18 cellular contexts compared by ENCODE assay signal in genomic region chr10:7866191-7866590, GRCh38. TPM values are rescaled to one million over a fixed set of nuclear protein-coding genes. Genes with fewer than 3 reads are reported as not detected.
DNase-seq lines count a peak whose midpoint lies in the region; ATAC-seq, FAIRE-seq and TF ChIP-seq lines count a peak whose summit lies in the region.
"Had no signal": no experiment of that assay in that cellular context is flagged by ENCODE, and none has a peak within 500 bp of the region (broad histone marks: within the 10 kb centered on the region; RNA-seq: fewer than 3 reads in every experiment).

No MANE protein-coding gene starts in this region.

- no peak overlapping the region for H3K4me3 ChIP-seq in astrocyte (ENCODE audit: insufficient read depth, low read depth, low read length)
- H3K4me3 ChIP-seq in mesodermal cell (ENCODE audit: extremely low read depth, insufficient read depth, low read length, poor library complexity, severe bottlenecking), result no peak overlapping the region
- no peak overlapping the region for H3K4me3 ChIP-seq in stomach
- no peak overlapping the region for H3K4me3 ChIP-seq in thyroid gland (replicated peaks in 1 of 3)
- H3K4me3 ChIP-seq: HAP-1 had no signal

- DNase-seq in activated naive CD8-positive, alpha-beta T cell treated with anti-CD3 and anti-CD28 coated beads for 36 hours, result no peak
- DNase-seq in astrocyte (ENCODE audit: low read depth) (peak; percentile 59), stomach (no peak), OCI-M2 (lab: John Stamatoyannopoulos, UW; ENCODE audit: unreplicated experiment) (no peak), thyroid gland (no peak)
- no peak for DNase-seq in stimulated activated naive CD8-positive, alpha-beta T cell treated with anti-CD3 and anti-CD28 coated beads, Interleukin-15, Interleukin-2, amounts not matched to agents 100 U/mL and 50 U/mL, for 24 hours
- DNase-seq: CD8-positive, alpha-beta memory T cell; DMS79 treated with DMSO at 0.1 percent for 48 hours; GDM1 had no signal

- no peak for FAIRE-seq in astrocyte (lab: Jason Lieb, UNC)
- FAIRE-seq: GM12892, GM19239, H1 had no signal

- no peak for TF ChIP-seq EP300 in stomach (IDR thresholded peaks at IDR 0.05)

- H3K27ac Mint-ChIP-seq in activated naive CD8-positive, alpha-beta T cell, result peak overlapping the region; percentile 1
- no peak overlapping the region for H3K27ac Mint-ChIP-seq in activated naive CD8-positive, alpha-beta T cell treated with anti-CD3 and anti-CD28 coated beads for 36 hours
- H3K27ac Mint-ChIP-seq in astrocyte (ENCODE audit: unreplicated experiment), result peak overlapping the region; percentile 41
- H3K27ac Mint-ChIP-seq: IgD-negative memory B cell had no signal

- no peak overlapping the region for H2AFZ ChIP-seq in astrocyte (ENCODE audit: low read depth, low read length)

- TF ChIP-seq POLR2A in stomach (IDR thresholded peaks at IDR 0.05) (no peak), thyroid gland (IDR thresholded peaks at IDR 0.05) (no peak)

- H3K27me3 ChIP-seq in astrocyte (ENCODE audit: insufficient read depth, low read length) (no peaks in the 10 kb centered on the region), stomach (no peaks in the 10 kb centered on the region), thyroid gland (no peaks in the 10 kb centered on the region)

- H3K36me3 ChIP-seq in astrocyte (ENCODE audit: insufficient read depth, low read length), result no peaks in the 10 kb centered on the region
- H3K36me3 ChIP-seq in mesodermal cell (ENCODE audit: control insufficient read depth, insufficient read depth, low read length), result peaks cover 5% of the 10 kb centered on the region
- H3K36me3 ChIP-seq in stomach, result peaks cover 0 to 3% (median 0%) of the 10 kb centered on the region in 4 donors
- H3K36me3 ChIP-seq in thyroid gland, result no peaks in the 10 kb centered on the region
- H3K36me3 ChIP-seq: HAP-1 had no signal

- no peak for TF ChIP-seq CTCF in astrocyte (IDR thresholded peaks at IDR 0.05; ENCODE audit: insufficient read depth, low read depth, low read length)
- no peak for TF ChIP-seq CTCF in stomach (IDR thresholded peaks at IDR 0.05)
- TF ChIP-seq CTCF in thyroid gland (IDR thresholded peaks at IDR 0.05), result no peak

- WGBS in mesodermal cell (ENCODE audit: insufficient coverage in 2 of 2), 2 experiments, result 69 to 86% methylated on average over 6 to 7 of the region's 8 CpGs
- 85 to 97% (median 96%) methylated on average over 8 of the region's 8 CpGs for WGBS in stomach, 5 donors
- WGBS in thyroid gland, 2 donors, result 81 to 83% methylated on average over 8 of the region's 8 CpGs

- H3K4me1 ChIP-seq in astrocyte (ENCODE audit: insufficient read depth, low read length) (no peaks in the 10 kb centered on the region), mesodermal cell (ENCODE audit: control insufficient read depth, insufficient read depth, low read length, poor library complexity, severe bottlenecking) (peaks cover 6% of the 10 kb centered on the region), stomach (no peaks in the 10 kb centered on the region), thyroid gland (no peaks in the 10 kb centered on the region)
- H3K4me1 ChIP-seq: HAP-1 had no signal

- ATAC-seq in stimulated activated naive CD8-positive, alpha-beta T cell treated with anti-CD3 and anti-CD28 coated beads, Interleukin-15, Interleukin-2, amounts not matched to agents 100 U/mL and 50 U/mL, for 24 hours, result no peak

- no peak overlapping the region for H3K4me2 ChIP-seq in astrocyte (ENCODE audit: low read length)

- peaks cover 9% of the 10 kb centered on the region for H3K79me2 ChIP-seq in astrocyte (ENCODE audit: insufficient read depth, low read length)

- no peaks in the 10 kb centered on the region for H3K9me3 ChIP-seq in astrocyte (ENCODE audit: insufficient read depth, low read depth, low read length)
- H3K9me3 ChIP-seq in mesodermal cell (ENCODE audit: control insufficient read depth, low read length), result peaks cover 26% of the 10 kb centered on the region
- peaks cover 0 to 18% (median 10%) of the 10 kb centered on the region in 4 donors for H3K9me3 ChIP-seq in stomach
- no peaks in the 10 kb centered on the region for H3K9me3 ChIP-seq in thyroid gland

- peaks cover 28% of the 10 kb centered on the region for H3K4me1 Mint-ChIP-seq in activated naive CD8-positive, alpha-beta T cell (ENCODE audit: low read depth)
- H3K4me1 Mint-ChIP-seq in activated naive CD8-positive, alpha-beta T cell treated with anti-CD3 and anti-CD28 coated beads for 36 hours, result peaks cover 20% of the 10 kb centered on the region
- H3K4me1 Mint-ChIP-seq in astrocyte (ENCODE audit: low read depth, unreplicated experiment), result peaks cover 17% of the 10 kb centered on the region

- peaks cover 7% of the 10 kb centered on the region for H4K20me1 ChIP-seq in astrocyte (ENCODE audit: insufficient read depth, low read length)

- H3K9ac ChIP-seq in astrocyte (ENCODE audit: low read length), result no peak overlapping the region

- H3K27ac ChIP-seq in astrocyte (ENCODE audit: low read depth, low read length) (no peak overlapping the region), mesodermal cell (ENCODE audit: low read depth, low read length, severe bottlenecking) (peak overlapping the region; percentile 63), stomach (no peak overlapping the region), thyroid gland (no peak overlapping the region)
- H3K27ac ChIP-seq: 22Rv1 had no signal

- no peak overlapping the region for H3K4me3 Mint-ChIP-seq in activated naive CD8-positive, alpha-beta T cell
- H3K4me3 Mint-ChIP-seq in activated naive CD8-positive, alpha-beta T cell treated with anti-CD3 and anti-CD28 coated beads for 36 hours, result no peak overlapping the region
- H3K4me3 Mint-ChIP-seq in astrocyte (ENCODE audit: unreplicated experiment), result no peak overlapping the region
- H3K4me3 Mint-ChIP-seq: CD14-positive monocyte, IgD-negative memory B cell had no signal

- H3K27me3 Mint-ChIP-seq in activated naive CD8-positive, alpha-beta T cell, result no peaks in the 10 kb centered on the region
- no peaks in the 10 kb centered on the region for H3K27me3 Mint-ChIP-seq in activated naive CD8-positive, alpha-beta T cell treated with anti-CD3 and anti-CD28 coated beads for 36 hours
- H3K27me3 Mint-ChIP-seq in astrocyte (ENCODE audit: low read depth, unreplicated experiment), result no peaks in the 10 kb centered on the region
- H3K27me3 Mint-ChIP-seq: CD8-positive, alpha-beta memory T cell; IgD-negative memory B cell had no signal

- H3K9me3 Mint-ChIP-seq in activated naive CD8-positive, alpha-beta T cell (ENCODE audit: low read depth), result peaks cover 7% of the 10 kb centered on the region
- peaks cover 12% of the 10 kb centered on the region for H3K9me3 Mint-ChIP-seq in activated naive CD8-positive, alpha-beta T cell treated with anti-CD3 and anti-CD28 coated beads for 36 hours
- peaks cover 15% of the 10 kb centered on the region for H3K9me3 Mint-ChIP-seq in astrocyte (ENCODE audit: unreplicated experiment)

- peaks cover 18% of the 10 kb centered on the region for H3K36me3 Mint-ChIP-seq in activated naive CD8-positive, alpha-beta T cell
- H3K36me3 Mint-ChIP-seq in activated naive CD8-positive, alpha-beta T cell treated with anti-CD3 and anti-CD28 coated beads for 36 hours, result peaks cover 20% of the 10 kb centered on the region
- peaks cover 2% of the 10 kb centered on the region for H3K36me3 Mint-ChIP-seq in astrocyte (ENCODE audit: low read depth, unreplicated experiment)

- intact Hi-C loops in stomach (cut with DNase I; ENCODE audit: low total_unique reads), result loop anchor here (10.0 kb wide), 1 partner anchor 1339 kb away; no protein-coding TSS in a partner anchor
- intact Hi-C loops in thyroid gland (cut with DNase I), result no loop called here

RNA-seq across cellular contexts. Expression of gene TAF3, which starts 47.9 kb away (rescaled TPM):
- 10 to 100 TPM; 16.8 to 17.0 TPM for total RNA-seq in activated naive CD8-positive, alpha-beta T cell treated with anti-CD3 and anti-CD28 coated beads for 36 hours
- total RNA-seq in astrocyte, result 8.4 and 10.2 TPM in 2 replicates
- polyA plus RNA-seq in mesodermal cell (2013, experiment 1 of 2), result 12.0 TPM
- polyA plus RNA-seq in mesodermal cell (2013, experiment 2 of 2), result 10.9 TPM
- 10 to 100 TPM in 2 of 5 donors, 1 to 10 TPM in 3; 3.7 to 13.4 (median 6.5) TPM for total RNA-seq in stomach
- 10 to 100 TPM in 1 of 3 donors, 1 to 10 TPM in 2; 2.3 to 11.3 (median 4.4) TPM for polyA plus RNA-seq in stomach
- 10 to 100 TPM in 1 of 4 donors, 1 to 10 TPM in 3; 6.7 to 11.0 (median 8.6) TPM for total RNA-seq in thyroid gland
